12 cellular contexts compared by ENCODE assay signal in the genomic region with DNA sequence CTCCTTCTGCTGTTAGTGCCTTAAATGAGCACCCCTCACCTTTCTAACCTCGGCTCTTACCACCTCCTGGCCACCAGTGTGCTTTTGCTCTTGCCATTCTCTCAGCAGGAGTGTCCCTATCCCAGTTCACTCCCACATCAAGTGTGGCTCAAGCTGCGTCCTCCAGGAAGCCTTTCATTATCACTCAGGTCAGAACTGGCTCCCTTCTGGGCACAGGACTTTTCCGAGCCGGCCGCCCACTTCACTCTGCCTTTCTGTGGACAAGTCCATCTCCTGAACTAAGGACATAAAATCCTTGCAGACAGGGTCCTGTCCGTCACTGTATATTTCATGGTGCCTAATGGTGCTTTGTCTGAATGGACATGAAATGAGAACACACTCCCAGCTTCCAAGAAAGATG. TPM values are rescaled to one million over a fixed set of nuclear protein-coding genes. Genes with fewer than 3 reads are reported as not detected.
DNase-seq lines count a peak whose midpoint lies in the region; ATAC-seq and TF ChIP-seq lines count a peak whose summit lies in the region.
"Had no signal": no experiment of that assay in that cellular context is flagged by ENCODE, and none has a peak within 500 bp of the region (broad histone marks: within the 10 kb centered on the region; RNA-seq: fewer than 3 reads in every experiment).

No MANE protein-coding gene starts in this region.

- no peaks in the 10 kb centered on the region for H3K27me3 ChIP-seq in CD4-positive, alpha-beta T cell (ENCODE audit: control insufficient read depth, insufficient read depth, low read length)
- H3K27me3 ChIP-seq in neutrophil (no peaks in the 10 kb centered on the region), BE2C (no peaks in the 10 kb centered on the region)

- no peaks in the 10 kb centered on the region for H3K27me3 Mint-ChIP-seq in CD4-positive, alpha-beta T cell
- no peaks in the 10 kb centered on the region for H3K27me3 Mint-ChIP-seq in chondrocyte (ENCODE audit: low read depth)
- H3K27me3 Mint-ChIP-seq: progenitor cell of endocrine pancreas had no signal

- no peaks in the 10 kb centered on the region for H3K9me3 Mint-ChIP-seq in CD4-positive, alpha-beta T cell
- H3K9me3 Mint-ChIP-seq in chondrocyte (ENCODE audit: low read depth), result no peaks in the 10 kb centered on the region

- CTCF ChIA-PET in CD4-positive, alpha-beta T cell (lab: Charles Lee), result no interaction called here

- H3K4me3 ChIP-seq in neutrophil (ENCODE audit: low read depth in 1 of 2, low read length in 1 of 2), result no peak overlapping the region
- H3K4me3 ChIP-seq in BE2C (ENCODE audit: low read depth, low read length), result no peak overlapping the region

- H3K36me3 Mint-ChIP-seq in CD4-positive, alpha-beta T cell (ENCODE audit: low read depth), result peaks cover 44% of the 10 kb centered on the region
- peaks cover 20% of the 10 kb centered on the region for H3K36me3 Mint-ChIP-seq in chondrocyte (ENCODE audit: low read depth)

- intact Hi-C loops in CD4-positive, alpha-beta T cell (cut with DNase I, micrococcal nuclease), result no loop called here

- POLR2A ChIA-PET in CD4-positive, alpha-beta T cell (lab: Charles Lee), result interaction anchor here (0.8 kb wide), 1 partner anchor 21 kb away, joined by 3 read pairs; no protein-coding TSS in a partner anchor

- H3K27ac Mint-ChIP-seq in CD4-positive, alpha-beta T cell, result peak overlapping the region; percentile 64
- peak overlapping the region; percentile 60 for H3K27ac Mint-ChIP-seq in chondrocyte (ENCODE audit: unreplicated experiment)
- H3K27ac Mint-ChIP-seq: progenitor cell of endocrine pancreas had no signal

- H3K27ac ChIP-seq in CD4-positive, alpha-beta T cell (ENCODE audit: low read depth, low read length), result no peak overlapping the region
- H3K27ac ChIP-seq in neutrophil, result peak overlapping the region; percentile 99

- no peak for ATAC-seq in CD4-positive, alpha-beta T cell (ENCODE audit: poor library complexity)
- ATAC-seq in GM18517 (IDR thresholded peaks at IDR 0.05; ENCODE audit: unreplicated experiment), result no peak

- TF ChIP-seq CTCF in CD4-positive, alpha-beta T cell (IDR thresholded peaks at IDR 0.05), result no peak
- TF ChIP-seq CTCF in GM13977 (IDR thresholded peaks at IDR 0.05; ENCODE audit: extremely low read depth, insufficient read depth, missing control alignments) (no peak), chondrocyte (IDR thresholded peaks at IDR 0.05) (no peak), neutrophil (IDR thresholded peaks at IDR 0.05) (no peak), BE2C (IDR thresholded peaks at IDR 0.05; ENCODE audit: low read depth, low read length) (no peak)

- peaks cover 71% of the 10 kb centered on the region for H3K36me3 ChIP-seq in neutrophil
- no peaks in the 10 kb centered on the region; the same call in 1 of the 2 replicates for H3K36me3 ChIP-seq in BE2C

- H3K4me1 Mint-ChIP-seq in CD4-positive, alpha-beta T cell (ENCODE audit: low read depth), result peaks cover 35% of the 10 kb centered on the region
- H3K4me1 Mint-ChIP-seq in chondrocyte (ENCODE audit: low read depth), result peaks cover 36% of the 10 kb centered on the region

- H3K4me1 ChIP-seq in neutrophil (ENCODE audit: control insufficient read depth in 1 of 2, insufficient read depth in 1 of 2, low read depth in 1 of 2, low read length in 1 of 2), result peaks cover 25 to 42% of the 10 kb centered on the region in 2 experiments
- H3K4me1 ChIP-seq in BE2C, result no peaks in the 10 kb centered on the region

- in situ Hi-C loops in GM13977 (cut with MboI; ENCODE audit: low pct_unique_long_range_greater_than_20kb, low sequenced_read_pairs, unreplicated experiment), result no loop called here

- DNase-seq in CD4-positive, alpha-beta T cell, result no peak
- peak; percentile 4 for DNase-seq in GM13977 (ENCODE audit: low spot score)
- peak; percentile 52 for DNase-seq in chondrocyte (ENCODE audit: low spot score)
- DNase-seq in BE2C, result no peak
- no peak for DNase-seq in NCI-H1105 treated with DMSO at 0.1 percent for 48 hours (lab: John Stamatoyannopoulos, UW)
- DNase-seq: GF-D8; NCI-H146; stimulated activated CD4-positive, alpha-beta T cell treated with anti-CD3 and anti-CD28 coated beads, Interleukin-2, amount 100 ng/mL, for 48 hours; T-helper 9 cell had no signal

- H3K4me3 Mint-ChIP-seq in CD4-positive, alpha-beta T cell, result peak overlapping the region; percentile 35
- H3K4me3 Mint-ChIP-seq in chondrocyte (ENCODE audit: unreplicated experiment), result no peak overlapping the region

- no peaks in the 10 kb centered on the region for H3K9me3 ChIP-seq in CD4-positive, alpha-beta T cell (ENCODE audit: control insufficient read depth, low read length)
- H3K9me3 ChIP-seq in neutrophil (no peaks in the 10 kb centered on the region), BE2C (no peaks in the 10 kb centered on the region)

RNA-seq across cellular contexts. Expression of gene TMEM127, which starts 15.6 kb away (rescaled TPM):
- total RNA-seq in CD4-positive, alpha-beta T cell, result 10 to 100 TPM; 34.2 to 36.0 TPM
- total RNA-seq in chondrocyte, result 43.9 to 54.4 TPM (median 52.5 TPM) in 3 replicates
- 16.8 TPM for polyA plus RNA-seq in BE2C (2012; ENCODE audit: insufficient read depth, insufficient read length, low read depth)

RNA-seq across cellular contexts. Expression of gene CIAO1, which starts 15.8 kb away (rescaled TPM):
- total RNA-seq in CD4-positive, alpha-beta T cell, result 10 to 100 TPM; 55.4 to 55.6 TPM
- 37.5 to 46.9 TPM (median 39.7 TPM) in 3 replicates for total RNA-seq in chondrocyte
- polyA plus RNA-seq in BE2C (2012; ENCODE audit: insufficient read depth, insufficient read length, low read depth), result 73.9 TPM

RNA-seq across cellular contexts. Expression of gene STARD7, which starts 41.6 kb away (rescaled TPM):
- 10 to 100 TPM; 57.4 to 58.6 TPM for total RNA-seq in CD4-positive, alpha-beta T cell
- 61.0 to 81.8 TPM (median 66.1 TPM) in 3 replicates for total RNA-seq in chondrocyte
- 63.0 TPM for polyA plus RNA-seq in BE2C (2012; ENCODE audit: insufficient read depth, insufficient read length, low read depth)

RNA-seq across cellular contexts. Expression of gene SNRNP200, which starts 55.2 kb away (rescaled TPM):
- 100 to 1,000 TPM; 274 to 297 TPM for total RNA-seq in CD4-positive, alpha-beta T cell
- 77.8 to 101 TPM (median 82.6 TPM) in 3 replicates for total RNA-seq in chondrocyte
- polyA plus RNA-seq in BE2C (2012; ENCODE audit: insufficient read depth, insufficient read length, low read depth), result 297 TPM

Comparison
In these comparisons a context has a peak if more than half of its experiments do, and no peak if none do; other contexts are left out.
1. DNase-seq: peak in GM13977 (single experiment) and chondrocyte (single experiment); none in CD4-positive, alpha-beta T cell (0 of 10), BE2C (single experiment) and NCI-H1105 treated with DMSO at 0.1 percent for 48 hours (single experiment).